ENCODE assay signal across 22 cellular contexts in genomic region chr6:20399518-20399917, GRCh38. TPM values are rescaled to one million over a fixed set of nuclear protein-coding genes. Genes with fewer than 3 reads are reported as not detected.
DNase-seq lines count a peak whose midpoint lies in the region; ATAC-seq and TF ChIP-seq lines count a peak whose summit lies in the region.
"Had no signal": no experiment of that assay in that cellular context is flagged by ENCODE, and none has a peak within 500 bp of the region (broad histone marks: within the 10 kb centered on the region; RNA-seq: fewer than 3 reads in every experiment).

No MANE protein-coding gene starts in this region.

- H3K36me3 Mint-ChIP-seq in activated CD8-positive, alpha-beta memory T cell treated with anti-CD3 and anti-CD28 coated beads, Interleukin-2, amount 10 ng/mL, durations not matched to agents 7 days and 5 days = peaks cover 3% of the 10 kb centered on the region
- peaks cover 18% of the 10 kb centered on the region for H3K36me3 Mint-ChIP-seq in activated T-helper 17 cell treated with anti-CD3 and anti-CD28 coated beads, Interleukin-2, amount 50 U/mL, for 72 hours (ENCODE audit: low read depth)
- H3K36me3 Mint-ChIP-seq in progenitor cell of endocrine pancreas (ENCODE audit: insufficient read depth) = peaks cover under 1% of the 10 kb centered on the region
- H3K36me3 Mint-ChIP-seq in CD8-positive, alpha-beta T cell = no peaks in the 10 kb centered on the region

- no peaks in the 10 kb centered on the region for H3K36me3 ChIP-seq in CD8-positive, alpha-beta T cell (ENCODE audit: insufficient read depth, low read length)
- H3K36me3 ChIP-seq: BLaER1 treated with 17β-estradiol and CSF1 and Interleukin-3, amounts not matched to agents 10 nM and 100 nM; HAP-1 had no signal

- POLR2A ChIA-PET in CD8-positive, alpha-beta T cell (lab: Charles Lee) = interaction anchor here (1.5 to 4.1 kb wide), 4 partner anchors 28 to 87 kb away, joined by 3 to 44 read pairs (median 16); no protein-coding TSS in a partner anchor

- peak in 2 of 3 experiments; percentile 1 to 22 for DNase-seq in NCI-H1417 (lab: John Stamatoyannopoulos, UW)
- no peak for DNase-seq in NCI-H1417 treated with DMSO at 0.1 percent for 48 hours (lab: John Stamatoyannopoulos, UW)
- DNase-seq in activated CD8-positive, alpha-beta memory T cell treated with anti-CD3 and anti-CD28 coated beads, Interleukin-2, amount 10 ng/mL, durations not matched to agents 7 days and 5 days = no peak
- DNase-seq in activated CD8-positive, alpha-beta memory T cell treated with anti-CD3 and anti-CD28 coated beads, Interleukin-2, amount 50 U/mL, for 48 hours = no peak
- DNase-seq in progenitor cell of endocrine pancreas (ENCODE audit: low spot score, unreplicated experiment) = no peak
- no peak for DNase-seq in CD8-positive, alpha-beta T cell
- no peak for DNase-seq in activated naive CD4-positive, alpha-beta T cell treated with anti-CD3 and anti-CD28 coated beads, Interleukin-2, amount 50 U/mL, for 16 hours
- DNase-seq: ACHN; DMS53; EL; GF-D8; NCI-H1105; NCI-H1694 treated with DMSO at 0.1 percent for 48 hours; NK-92 treated with Interleukin-12 subunit alpha and Interleukin-12 subunit beta, amount 100 ng/mL, for 24 hours; SIG-M5; SK-N-SH had no signal

- H3K9me3 Mint-ChIP-seq in activated CD8-positive, alpha-beta memory T cell treated with anti-CD3 and anti-CD28 coated beads, Interleukin-2, amount 10 ng/mL, durations not matched to agents 7 days and 5 days (ENCODE audit: low read depth) = no peaks in the 10 kb centered on the region
- no peaks in the 10 kb centered on the region for H3K9me3 Mint-ChIP-seq in activated T-helper 17 cell treated with anti-CD3 and anti-CD28 coated beads, Interleukin-2, amount 50 U/mL, for 72 hours
- no peaks in the 10 kb centered on the region for H3K9me3 Mint-ChIP-seq in progenitor cell of endocrine pancreas (ENCODE audit: low read depth)
- no peaks in the 10 kb centered on the region for H3K9me3 Mint-ChIP-seq in CD8-positive, alpha-beta T cell

- H3K4me3 ChIP-seq in CD8-positive, alpha-beta T cell (ENCODE audit: low read depth, low read length) = no peak overlapping the region
- H3K4me3 ChIP-seq: GM23338, HAP-1 had no signal

- H3K27ac ChIP-seq in CD8-positive, alpha-beta T cell (ENCODE audit: low read depth, low read length) = no peak overlapping the region
- H3K27ac ChIP-seq: BLaER1 treated with 17β-estradiol and CSF1 and Interleukin-3, amounts not matched to agents 10 nM and 100 nM; KMS-11 had no signal

- CTCF ChIA-PET in activated CD8-positive, alpha-beta memory T cell treated with anti-CD3 and anti-CD28 coated beads, Interleukin-2, amount 10 ng/mL, durations not matched to agents 7 days and 5 days (lab: Charles Lee) = interaction anchor here (0.6 to 1.9 kb wide), 7 partner anchors 8 to 188 kb away, joined by 3 to 6 read pairs (median 3); partner anchors contain the start of gene MBOAT1
- CTCF ChIA-PET in CD8-positive, alpha-beta T cell (lab: Charles Lee) = interaction anchor here (0.6 to 3.7 kb wide), 9 partner anchors 10 to 130 kb away, joined by 3 to 17 read pairs (median 4); no protein-coding TSS in a partner anchor

- H3K9me3 ChIP-seq in CD8-positive, alpha-beta T cell (ENCODE audit: low read length) = no peaks in the 10 kb centered on the region
- H3K9me3 ChIP-seq: BLaER1 treated with 17β-estradiol and CSF1 and Interleukin-3, amounts not matched to agents 10 nM and 100 nM; HAP-1; SK-N-SH had no signal

- H3K4me3 Mint-ChIP-seq in activated CD8-positive, alpha-beta memory T cell treated with anti-CD3 and anti-CD28 coated beads, Interleukin-2, amount 10 ng/mL, durations not matched to agents 7 days and 5 days = no peak overlapping the region
- peak overlapping the region; percentile 98 for H3K4me3 Mint-ChIP-seq in activated T-helper 17 cell treated with anti-CD3 and anti-CD28 coated beads, Interleukin-2, amount 50 U/mL, for 72 hours
- H3K4me3 Mint-ChIP-seq in progenitor cell of endocrine pancreas (ENCODE audit: low read depth) = no peak overlapping the region
- H3K4me3 Mint-ChIP-seq in CD8-positive, alpha-beta T cell = no peak overlapping the region
- H3K4me3 Mint-ChIP-seq: GM23338 had no signal

- H3K27me3 ChIP-seq in CD8-positive, alpha-beta T cell (ENCODE audit: insufficient read depth, low read length) = no peaks in the 10 kb centered on the region
- H3K27me3 ChIP-seq: BLaER1 treated with 17β-estradiol and CSF1 and Interleukin-3, amounts not matched to agents 10 nM and 100 nM had no signal

- no peak for ATAC-seq in activated CD8-positive, alpha-beta memory T cell treated with anti-CD3 and anti-CD28 coated beads, Interleukin-2, amount 10 ng/mL, durations not matched to agents 7 days and 5 days
- ATAC-seq in activated T-helper 17 cell treated with anti-CD3 and anti-CD28 coated beads, Interleukin-2, amount 50 U/mL, for 72 hours (replicated peaks) = no peak
- no peak for ATAC-seq in CD8-positive, alpha-beta T cell
- ATAC-seq: GM23338, Panc1 had no signal

- peak overlapping the region; percentile 32 for H3K27ac Mint-ChIP-seq in activated CD8-positive, alpha-beta memory T cell treated with anti-CD3 and anti-CD28 coated beads, Interleukin-2, amount 10 ng/mL, durations not matched to agents 7 days and 5 days
- H3K27ac Mint-ChIP-seq in activated T-helper 17 cell treated with anti-CD3 and anti-CD28 coated beads, Interleukin-2, amount 50 U/mL, for 72 hours = no peak overlapping the region
- peak overlapping the region; percentile 6 for H3K27ac Mint-ChIP-seq in progenitor cell of endocrine pancreas
- no peak overlapping the region for H3K27ac Mint-ChIP-seq in CD8-positive, alpha-beta T cell
- H3K27ac Mint-ChIP-seq: GM23338 had no signal

- intact Hi-C loops in CD8-positive, alpha-beta T cell (cut with DNase I, micrococcal nuclease) = no loop called here

- no peaks in the 10 kb centered on the region for H3K27me3 Mint-ChIP-seq in activated CD8-positive, alpha-beta memory T cell treated with anti-CD3 and anti-CD28 coated beads, Interleukin-2, amount 10 ng/mL, durations not matched to agents 7 days and 5 days
- no peaks in the 10 kb centered on the region for H3K27me3 Mint-ChIP-seq in activated T-helper 17 cell treated with anti-CD3 and anti-CD28 coated beads, Interleukin-2, amount 50 U/mL, for 72 hours
- peaks cover 12% of the 10 kb centered on the region for H3K27me3 Mint-ChIP-seq in progenitor cell of endocrine pancreas
- H3K27me3 Mint-ChIP-seq in CD8-positive, alpha-beta T cell (ENCODE audit: low read depth) = no peaks in the 10 kb centered on the region

- peaks cover 10% of the 10 kb centered on the region for H3K4me1 ChIP-seq in CD8-positive, alpha-beta T cell (ENCODE audit: insufficient read depth, low read length)

- TF ChIP-seq CTCF in progenitor cell of endocrine pancreas (IDR thresholded peaks at IDR 0.05; ENCODE audit: unreplicated experiment) = no peak
- TF ChIP-seq CTCF in CD8-positive, alpha-beta T cell (IDR thresholded peaks at IDR 0.05) = no peak

- H3K4me1 Mint-ChIP-seq in activated CD8-positive, alpha-beta memory T cell treated with anti-CD3 and anti-CD28 coated beads, Interleukin-2, amount 10 ng/mL, durations not matched to agents 7 days and 5 days = peaks cover 22% of the 10 kb centered on the region
- H3K4me1 Mint-ChIP-seq in activated T-helper 17 cell treated with anti-CD3 and anti-CD28 coated beads, Interleukin-2, amount 50 U/mL, for 72 hours = peaks cover 14% of the 10 kb centered on the region
- peaks cover 8% of the 10 kb centered on the region for H3K4me1 Mint-ChIP-seq in progenitor cell of endocrine pancreas (ENCODE audit: low read depth)
- peaks cover 29% of the 10 kb centered on the region for H3K4me1 Mint-ChIP-seq in CD8-positive, alpha-beta T cell (ENCODE audit: low read depth)

RNA-seq across cellular contexts. Expression of gene E2F3, which starts 2.2 kb away (rescaled TPM):
- total RNA-seq in activated CD8-positive, alpha-beta memory T cell treated with anti-CD3 and anti-CD28 coated beads, Interleukin-2, amount 10 ng/mL, durations not matched to agents 7 days and 5 days = 10 to 100 TPM; 29.0 to 31.1 TPM
- total RNA-seq in activated T-helper 17 cell treated with anti-CD3 and anti-CD28 coated beads, Interleukin-2, amount 50 U/mL, for 72 hours = 10 to 100 TPM; 13.6 to 26.6 TPM
- total RNA-seq in progenitor cell of endocrine pancreas = 32.5 and 33.2 TPM in 2 replicates
- total RNA-seq in CD8-positive, alpha-beta T cell = 1 to 10 TPM; 5.0 to 6.2 TPM

Comparison
In these comparisons a context has a peak if more than half of its experiments do, and no peak if none do; other contexts are left out.
1. DNase-seq: peak in NCI-H1417 (2 of 3); none in NCI-H1417 treated with DMSO at 0.1 percent for 48 hours (single experiment), activated CD8-positive, alpha-beta memory T cell treated with anti-CD3 and anti-CD28 coated beads, Interleukin-2, amount 10 ng/mL, durations not matched to agents 7 days and 5 days (single experiment), activated CD8-positive, alpha-beta memory T cell treated with anti-CD3 and anti-CD28 coated beads, Interleukin-2, amount 50 U/mL, for 48 hours (single experiment), progenitor cell of endocrine pancreas (single experiment), CD8-positive, alpha-beta T cell (0 of 7) and activated naive CD4-positive, alpha-beta T cell treated with anti-CD3 and anti-CD28 coated beads, Interleukin-2, amount 50 U/mL, for 16 hours (single experiment).
2. H3K27ac Mint-ChIP-seq: peak in activated CD8-positive, alpha-beta memory T cell treated with anti-CD3 and anti-CD28 coated beads, Interleukin-2, amount 10 ng/mL, durations not matched to agents 7 days and 5 days (single experiment) and progenitor cell of endocrine pancreas (single experiment); none in activated T-helper 17 cell treated with anti-CD3 and anti-CD28 coated beads, Interleukin-2, amount 50 U/mL, for 72 hours (single experiment) and CD8-positive, alpha-beta T cell (single experiment).